Comparison of ENCODE assay signal across 16 cellular contexts in the genomic region with DNA sequence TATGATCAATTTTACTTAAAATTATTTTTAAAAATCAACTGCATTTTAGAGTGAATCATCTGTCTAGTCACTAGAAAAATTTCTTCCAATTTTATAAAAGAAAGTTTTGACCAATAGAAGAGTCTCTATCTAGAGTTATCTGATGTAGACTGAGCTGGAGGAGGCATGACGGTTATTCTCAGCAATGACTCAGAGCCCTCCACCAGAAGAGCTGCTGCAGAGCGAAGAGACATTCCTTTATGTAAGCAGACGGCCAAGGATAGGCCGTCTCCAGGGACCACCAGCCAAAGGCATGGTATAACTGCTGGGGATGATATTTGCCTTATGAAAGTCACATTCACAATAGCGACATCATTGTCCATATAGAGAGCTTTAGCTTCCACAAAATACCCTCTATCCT. TPM values are rescaled to one million over a fixed set of nuclear protein-coding genes. Genes with fewer than 3 reads are reported as not detected.
A peak's percentile ranks its signal among the peaks of the same experiment; 100 is the strongest.
DNase-seq lines count a peak whose midpoint lies in the region; ATAC-seq and TF ChIP-seq lines count a peak whose summit lies in the region.
"Had no signal": no experiment of that assay in that cellular context is flagged by ENCODE, and none has a peak within 500 bp of the region (broad histone marks: within the 10 kb centered on the region; RNA-seq: fewer than 3 reads in every experiment).

No MANE protein-coding gene starts in this region.

- H3K4me3 ChIP-seq in skeletal muscle cell (ENCODE audit: low read depth, low read length) (no peak overlapping the region), WERI-Rb-1 (ENCODE audit: low read depth, low read length) (no peak overlapping the region)
- H3K4me3 ChIP-seq: suprapubic skin had no signal

- peak; percentile 100 for ATAC-seq in SK-N-SH treated with all-trans-retinoic acid at 6 μM for 48 hours
- no peak for ATAC-seq in effector memory CD8-positive, alpha-beta T cell (replicated peaks)

- no peaks in the 10 kb centered on the region for H3K36me3 Mint-ChIP-seq in effector memory CD8-positive, alpha-beta T cell (ENCODE audit: insufficient read depth)
- H3K36me3 Mint-ChIP-seq in CD14-positive monocyte = no peaks in the 10 kb centered on the region
- H3K36me3 Mint-ChIP-seq: CD4-positive, alpha-beta memory T cell had no signal

- peak; percentile 87 for DNase-seq in EL
- peak; percentile 12 for DNase-seq in fibroblast of gingiva (ENCODE audit: low read depth)
- DNase-seq in skeletal muscle cell (ENCODE audit: low read depth) = peak; percentile 81
- no peak for DNase-seq in effector memory CD8-positive, alpha-beta T cell
- DNase-seq in CD14-positive monocyte (ENCODE audit: low spot score) = no peak
- no peak for DNase-seq in NOMO-1 treated with dmso at 0.1 percent for 144 hours (lab: John Stamatoyannopoulos, UW; ENCODE audit: unreplicated experiment)
- no peak for DNase-seq in WERI-Rb-1
- DNase-seq: activated CD4-positive, alpha-beta T cell treated with anti-CD3 and anti-CD28 coated beads, Interleukin-2, amount 50 U/mL, for 1 hour; aorta; CD4-positive, alpha-beta memory T cell; NCI-H2081 treated with DMSO at 0.1 percent for 48 hours had no signal

- H3K4me1 Mint-ChIP-seq in effector memory CD8-positive, alpha-beta T cell (ENCODE audit: low read depth in 2 of 2) = no peaks in the 10 kb centered on the region
- no peaks in the 10 kb centered on the region for H3K4me1 Mint-ChIP-seq in CD14-positive monocyte
- H3K4me1 Mint-ChIP-seq: CD4-positive, alpha-beta memory T cell had no signal

- H3K27me3 ChIP-seq in WERI-Rb-1 (ENCODE audit: insufficient read depth, low read depth, severe bottlenecking) = peaks cover 12% of the 10 kb centered on the region
- H3K27me3 ChIP-seq: suprapubic skin had no signal

- no peak overlapping the region for H3K4me3 Mint-ChIP-seq in effector memory CD8-positive, alpha-beta T cell
- no peak overlapping the region for H3K4me3 Mint-ChIP-seq in CD14-positive monocyte
- H3K4me3 Mint-ChIP-seq: activated T-helper 1 cell treated with anti-CD3 and anti-CD28 coated beads, Interleukin-12 subunit alpha, Interleukin-12 subunit beta, Interleukin-2, Interleukin-4 antibody, amounts not matched to agents 30 ng/mL and 10 ng/mL and 1 ng/mL, durations not matched to agents 14 hours and 24 hours and 36 hours; CD4-positive, alpha-beta memory T cell; T-helper 2 cell treated with Interferon-gamma antibody and Interleukin-4, amounts not matched to agents 5 μg/mL and 100 μg/mL, for 36 hours had no signal

- TF ChIP-seq CTCF in CD14-positive monocyte (IDR thresholded peaks at IDR 0.05) = no peak
- no peak for TF ChIP-seq CTCF in WERI-Rb-1 (IDR thresholded peaks at IDR 0.05; ENCODE audit: low read depth, low read length)

- H3K27ac ChIP-seq in WERI-Rb-1 = no peak overlapping the region
- H3K27ac ChIP-seq: parathyroid adenoma, suprapubic skin had no signal

- H3K27ac Mint-ChIP-seq in effector memory CD8-positive, alpha-beta T cell = no peak overlapping the region
- no peak overlapping the region for H3K27ac Mint-ChIP-seq in CD14-positive monocyte
- H3K27ac Mint-ChIP-seq: activated T-helper 1 cell treated with anti-CD3 and anti-CD28 coated beads, Interleukin-12 subunit alpha, Interleukin-12 subunit beta, Interleukin-2, Interleukin-4 antibody, amounts not matched to agents 30 ng/mL and 10 ng/mL and 1 ng/mL, durations not matched to agents 14 hours and 24 hours and 36 hours; CD4-positive, alpha-beta memory T cell; T-helper 2 cell treated with Interferon-gamma antibody and Interleukin-4, amounts not matched to agents 5 μg/mL and 100 μg/mL, for 36 hours had no signal

- no peaks in the 10 kb centered on the region for H3K36me3 ChIP-seq in WERI-Rb-1
- H3K36me3 ChIP-seq: suprapubic skin had no signal

- intact Hi-C loops in CD14-positive monocyte (cut with micrococcal nuclease) = no loop called here

- no peaks in the 10 kb centered on the region for H3K9me3 Mint-ChIP-seq in effector memory CD8-positive, alpha-beta T cell
- H3K9me3 Mint-ChIP-seq in CD14-positive monocyte = peaks cover 0 to 4% (median 2%) of the 10 kb centered on the region in 7 donors
- H3K9me3 Mint-ChIP-seq: activated T-helper 1 cell treated with anti-CD3 and anti-CD28 coated beads, Interleukin-12 subunit alpha, Interleukin-12 subunit beta, Interleukin-2, Interleukin-4 antibody, amounts not matched to agents 30 ng/mL and 10 ng/mL and 1 ng/mL, durations not matched to agents 14 hours and 24 hours and 36 hours; CD4-positive, alpha-beta memory T cell; T-helper 2 cell treated with Interferon-gamma antibody and Interleukin-4, amounts not matched to agents 5 μg/mL and 100 μg/mL, for 36 hours had no signal

- no peaks in the 10 kb centered on the region for H3K27me3 Mint-ChIP-seq in effector memory CD8-positive, alpha-beta T cell
- peaks cover 0 to 4% (median 0%) of the 10 kb centered on the region in 3 donors for H3K27me3 Mint-ChIP-seq in CD14-positive monocyte (ENCODE audit: low read depth in 3 of 3)

- H3K9me3 ChIP-seq in WERI-Rb-1 (ENCODE audit: severe bottlenecking) = no peaks in the 10 kb centered on the region
- H3K9me3 ChIP-seq: suprapubic skin had no signal

TF ChIP-seq in SK-N-SH treated with all-trans-retinoic acid at 6 μM for 48 hours, 23 proteins besides CTCF, POLR2A, EP300 and RAD21:
- TF ChIP-seq, protein P1, sequence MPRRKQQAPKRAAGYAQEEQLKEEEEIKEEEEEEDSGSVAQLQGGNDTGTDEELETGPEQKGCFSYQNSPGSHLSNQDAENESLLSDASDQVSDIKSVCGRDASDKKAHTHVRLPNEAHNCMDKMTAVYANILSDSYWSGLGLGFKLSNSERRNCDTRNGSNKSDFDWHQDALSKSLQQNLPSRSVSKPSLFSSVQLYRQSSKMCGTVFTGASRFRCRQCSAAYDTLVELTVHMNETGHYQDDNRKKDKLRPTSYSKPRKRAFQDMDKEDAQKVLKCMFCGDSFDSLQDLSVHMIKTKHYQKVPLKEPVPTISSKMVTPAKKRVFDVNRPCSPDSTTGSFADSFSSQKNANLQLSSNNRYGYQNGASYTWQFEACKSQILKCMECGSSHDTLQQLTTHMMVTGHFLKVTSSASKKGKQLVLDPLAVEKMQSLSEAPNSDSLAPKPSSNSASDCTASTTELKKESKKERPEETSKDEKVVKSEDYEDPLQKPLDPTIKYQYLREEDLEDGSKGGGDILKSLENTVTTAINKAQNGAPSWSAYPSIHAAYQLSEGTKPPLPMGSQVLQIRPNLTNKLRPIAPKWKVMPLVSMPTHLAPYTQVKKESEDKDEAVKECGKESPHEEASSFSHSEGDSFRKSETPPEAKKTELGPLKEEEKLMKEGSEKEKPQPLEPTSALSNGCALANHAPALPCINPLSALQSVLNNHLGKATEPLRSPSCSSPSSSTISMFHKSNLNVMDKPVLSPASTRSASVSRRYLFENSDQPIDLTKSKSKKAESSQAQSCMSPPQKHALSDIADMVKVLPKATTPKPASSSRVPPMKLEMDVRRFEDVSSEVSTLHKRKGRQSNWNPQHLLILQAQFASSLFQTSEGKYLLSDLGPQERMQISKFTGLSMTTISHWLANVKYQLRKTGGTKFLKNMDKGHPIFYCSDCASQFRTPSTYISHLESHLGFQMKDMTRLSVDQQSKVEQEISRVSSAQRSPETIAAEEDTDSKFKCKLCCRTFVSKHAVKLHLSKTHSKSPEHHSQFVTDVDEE (CRISPR knock-in tag; IDR thresholded peaks at IDR 0.05) = no peak
- no peak for TF ChIP-seq BACH2 (CRISPR knock-in tag; IDR thresholded peaks at IDR 0.05; ENCODE audit: borderline replicate concordance)
- TF ChIP-seq GLIS3 (CRISPR knock-in tag; IDR thresholded peaks at IDR 0.05) = no peak
- no peak for TF ChIP-seq RARB (CRISPR knock-in tag; IDR thresholded peaks at IDR 0.05)
- TF ChIP-seq ZNF565 (CRISPR knock-in tag; conservative IDR thresholded peaks at IDR 0.05; ENCODE audit: low read depth) = no peak
- no peak for TF ChIP-seq TCF4 (CRISPR knock-in tag; IDR thresholded peaks at IDR 0.05; ENCODE audit: borderline replicate concordance)
- no peak for TF ChIP-seq ZFP30 (CRISPR knock-in tag; IDR thresholded peaks at IDR 0.05)
- no peak for TF ChIP-seq ARNTL (CRISPR knock-in tag; IDR thresholded peaks at IDR 0.05; ENCODE audit: borderline replicate concordance, low read depth)
- TF ChIP-seq ISL1 (CRISPR knock-in tag; IDR thresholded peaks at IDR 0.05) = no peak
- no peak for TF ChIP-seq ZNF8 (CRISPR knock-in tag; IDR thresholded peaks at IDR 0.05)
- TF ChIP-seq OSR1 (CRISPR knock-in tag; IDR thresholded peaks at IDR 0.05) = no peak
- no peak for TF ChIP-seq ESRRG (CRISPR knock-in tag; IDR thresholded peaks at IDR 0.05)
- no peak for TF ChIP-seq ZNF70 (CRISPR knock-in tag; IDR thresholded peaks at IDR 0.05)
- no peak for TF ChIP-seq SNAI2 (CRISPR knock-in tag; IDR thresholded peaks at IDR 0.05)
- no peak for TF ChIP-seq ZC3H10 (CRISPR knock-in tag; IDR thresholded peaks at IDR 0.05)
- TF ChIP-seq CSDC2 (CRISPR knock-in tag; IDR thresholded peaks at IDR 0.05) = no peak
- TF ChIP-seq, protein P2, sequence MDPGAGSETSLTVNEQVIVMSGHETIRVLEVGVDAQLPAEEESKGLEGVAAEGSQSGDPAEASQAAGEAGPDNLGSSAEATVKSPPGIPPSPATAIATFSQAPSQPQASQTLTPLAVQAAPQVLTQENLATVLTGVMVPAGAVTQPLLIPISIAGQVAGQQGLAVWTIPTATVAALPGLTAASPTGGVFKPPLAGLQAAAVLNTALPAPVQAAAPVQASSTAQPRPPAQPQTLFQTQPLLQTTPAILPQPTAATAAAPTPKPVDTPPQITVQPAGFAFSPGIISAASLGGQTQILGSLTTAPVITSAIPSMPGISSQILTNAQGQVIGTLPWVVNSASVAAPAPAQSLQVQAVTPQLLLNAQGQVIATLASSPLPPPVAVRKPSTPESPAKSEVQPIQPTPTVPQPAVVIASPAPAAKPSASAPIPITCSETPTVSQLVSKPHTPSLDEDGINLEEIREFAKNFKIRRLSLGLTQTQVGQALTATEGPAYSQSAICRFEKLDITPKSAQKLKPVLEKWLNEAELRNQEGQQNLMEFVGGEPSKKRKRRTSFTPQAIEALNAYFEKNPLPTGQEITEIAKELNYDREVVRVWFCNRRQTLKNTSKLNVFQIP (CRISPR knock-in tag; IDR thresholded peaks at IDR 0.05; ENCODE audit: borderline replicate concordance, low read depth) = no peak

RNA-seq across cellular contexts. Expression of gene LDB2, which starts 23.0 kb away (rescaled TPM):
- polyA plus RNA-seq in CD14-positive monocyte = not detected
- polyA plus RNA-seq: CD4-positive, alpha-beta memory T cell had no signal

Comparison
In these comparisons a context has a peak if more than half of its experiments do, and no peak if none do; other contexts are left out.
1. DNase-seq: peak in EL (single experiment), fibroblast of gingiva (single experiment) and skeletal muscle cell (single experiment); none in effector memory CD8-positive, alpha-beta T cell (0 of 3), CD14-positive monocyte (single experiment), NOMO-1 treated with dmso at 0.1 percent for 144 hours (single experiment) and WERI-Rb-1 (single experiment).